In the genomic region with DNA sequence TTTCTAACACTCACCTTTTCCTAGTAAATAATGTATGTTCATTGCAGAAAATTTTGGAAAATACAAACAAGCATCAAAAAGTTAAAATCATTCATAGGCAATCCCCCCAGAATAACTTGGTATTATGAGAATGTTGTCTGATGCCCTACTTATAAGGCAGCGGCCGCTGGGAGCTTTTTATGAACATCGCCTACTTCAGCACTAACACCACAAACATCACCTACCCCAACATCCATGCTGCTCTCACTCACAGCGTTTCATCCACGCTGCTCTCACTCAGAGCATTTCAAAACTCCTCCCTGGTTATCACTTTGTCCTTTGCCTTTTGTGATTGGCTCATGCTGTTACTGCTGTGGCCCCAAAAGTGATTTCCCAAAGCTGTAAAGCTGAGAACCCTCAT, we compare ENCODE assay signal across 17 cellular contexts. TPM values are rescaled to one million over a fixed set of nuclear protein-coding genes. Genes with fewer than 3 reads are reported as not detected.
DNase-seq lines count a peak whose midpoint lies in the region; ATAC-seq, FAIRE-seq and TF ChIP-seq lines count a peak whose summit lies in the region.
"Had no signal": no experiment of that assay in that cellular context is flagged by ENCODE, and none has a peak within 500 bp of the region (broad histone marks: within the 10 kb centered on the region; RNA-seq: fewer than 3 reads in every experiment).

No MANE protein-coding gene starts in this region.

- H3K4me3 ChIP-seq in ACC112 (ENCODE audit: low read depth, low read length) (peak overlapping the region; percentile 50), HepG2 (replicated peaks in 1 of 3; ENCODE audit: insufficient read depth in 1 of 3, low read depth in 2 of 3, low read length in 3 of 3) (no peak overlapping the region)
- no peak overlapping the region for H3K4me3 ChIP-seq in CD4-positive, CD25-positive, alpha-beta regulatory T cell (ENCODE audit: low read depth, low read length)
- H3K4me3 ChIP-seq: GM23338, heart left ventricle, pancreas had no signal

- H4K20me1 ChIP-seq in HepG2 (ENCODE audit: insufficient read depth, low read length), result no peaks in the 10 kb centered on the region

- FAIRE-seq in HepG2 (lab: Jason Lieb, UNC), result no peak
- FAIRE-seq: D721Med, pancreas had no signal

- H3K27ac ChIP-seq in ACC112 (ENCODE audit: low read depth, low read length), result peak overlapping the region; percentile 98
- H3K27ac ChIP-seq in CD4-positive, CD25-positive, alpha-beta regulatory T cell (ENCODE audit: insufficient read depth, low read length, poor library complexity, severe bottlenecking), result no peak overlapping the region
- H3K27ac ChIP-seq in foreskin keratinocyte, result peak overlapping the region; percentile 60
- no peak overlapping the region for H3K27ac ChIP-seq in HepG2 (ENCODE audit: extremely low read length, insufficient read depth, low read length)
- H3K27ac ChIP-seq: heart left ventricle, pancreas had no signal

- TF ChIP-seq CTCF in foreskin keratinocyte (conservative IDR thresholded peaks at IDR 0.05), result no peak
- no peak for TF ChIP-seq CTCF in HepG2 (CRISPR knock-in tag; IDR thresholded peaks at IDR 0.05)

- in situ Hi-C loops in HepG2 (cut with HindIII; ENCODE audit: extremely low pct_ligation_motif_present, low pct_unique_long_range_greater_than_20kb), result no loop called here

- H3K27me3 Mint-ChIP-seq in CD4-positive, CD25-positive, alpha-beta regulatory T cell, result peaks cover 18% of the 10 kb centered on the region

- no peak for TF ChIP-seq POLR2A in HepG2 (IDR thresholded peaks at IDR 0.05; ENCODE audit: insufficient read depth in 1 of 2, low read depth in 2 of 2, low read length in 2 of 2)

- H3K4me2 ChIP-seq in HepG2 (ENCODE audit: low read depth, low read length), result no peak overlapping the region
- H3K4me2 ChIP-seq: GM23338 had no signal

- H3K27me3 ChIP-seq in ACC112 (ENCODE audit: insufficient read depth, low read length) (no peaks in the 10 kb centered on the region), foreskin keratinocyte (no peaks in the 10 kb centered on the region), HepG2 (ENCODE audit: control insufficient read depth in 1 of 2, insufficient read depth in 2 of 2, low read length in 2 of 2) (no peaks in the 10 kb centered on the region)
- peaks cover 3% of the 10 kb centered on the region for H3K27me3 ChIP-seq in CD4-positive, CD25-positive, alpha-beta regulatory T cell (ENCODE audit: control insufficient read depth, insufficient read depth, low read length)
- H3K27me3 ChIP-seq: pancreas had no signal

- intact Hi-C loops in HepG2 (cut with micrococcal nuclease; ENCODE audit: unreplicated experiment), result no loop called here

- H3K4me1 Mint-ChIP-seq in CD4-positive, CD25-positive, alpha-beta regulatory T cell, result peaks cover 0 to 4% (median under 1%) of the 10 kb centered on the region in 4 donors
- H3K4me1 Mint-ChIP-seq: nephron had no signal

- no peak overlapping the region for H3K9ac ChIP-seq in HepG2 (ENCODE audit: insufficient read depth, low read depth, low read length)

- H3K36me3 Mint-ChIP-seq in CD4-positive, CD25-positive, alpha-beta regulatory T cell, result no peaks in the 10 kb centered on the region
- H3K36me3 Mint-ChIP-seq: activated naive CD8-positive, alpha-beta T cell treated with anti-CD3 and anti-CD28 coated beads, Interleukin-2, amount 10 ng/mL, durations not matched to agents 7 days and 5 days had no signal

- POLR2A ChIA-PET in HepG2 (lab: Yijun Ruan, JAX), result no interaction called here

- BruUV-seq in HepG2 (replicated peaks; lab: Mats Ljungman, UMichigan), result no TSS peak

- no peak for DNase-seq in CD4-positive, CD25-positive, alpha-beta regulatory T cell
- no peak for DNase-seq in foreskin keratinocyte
- DNase-seq in cortex of kidney (lab: John Stamatoyannopoulos, UW), result no peak
- no peak for DNase-seq in HepG2 (ENCODE audit: low spot score)
- DNase-seq: activated naive CD8-positive, alpha-beta T cell treated with anti-CD3 and anti-CD28 coated beads, Interleukin-2, amount 10 ng/mL, durations not matched to agents 7 days and 5 days; heart left ventricle; NCI-H1048; NCI-H1694; NCI-H524; pancreas; SHP77 treated with DMSO at 0.1 percent for 48 hours had no signal

- H3K36me3 ChIP-seq in ACC112 (ENCODE audit: insufficient read depth, low read length) (no peaks in the 10 kb centered on the region), HepG2 (replicated peaks in 1 of 2; ENCODE audit: control insufficient read depth in 1 of 2, insufficient read depth in 2 of 2, low read length in 2 of 2) (no peaks in the 10 kb centered on the region)
- no peaks in the 10 kb centered on the region for H3K36me3 ChIP-seq in CD4-positive, CD25-positive, alpha-beta regulatory T cell (ENCODE audit: control insufficient read depth, insufficient read depth, low read length)
- H3K36me3 ChIP-seq: heart left ventricle, pancreas had no signal

- peaks cover 31% of the 10 kb centered on the region for H3K4me1 ChIP-seq in ACC112 (ENCODE audit: control insufficient read depth, insufficient read depth, low read length, unreplicated experiment)
- H3K4me1 ChIP-seq in CD4-positive, CD25-positive, alpha-beta regulatory T cell (ENCODE audit: control insufficient read depth, insufficient read depth, low read length, poor library complexity, severe bottlenecking), result no peaks in the 10 kb centered on the region
- H3K4me1 ChIP-seq in foreskin keratinocyte, result peaks cover 11% of the 10 kb centered on the region
- no peaks in the 10 kb centered on the region for H3K4me1 ChIP-seq in HepG2 (ENCODE audit: insufficient read depth, low read length)
- H3K4me1 ChIP-seq: heart left ventricle, pancreas had no signal

- H3K79me2 ChIP-seq in ACC112 (ENCODE audit: control insufficient read depth, insufficient read depth, low read length, unreplicated experiment) (peaks cover 1% of the 10 kb centered on the region), HepG2 (ENCODE audit: insufficient read depth, low read length) (no peaks in the 10 kb centered on the region)

- H3K9me3 Mint-ChIP-seq in CD4-positive, CD25-positive, alpha-beta regulatory T cell, result peaks cover 0 to 4% (median 0%) of the 10 kb centered on the region in 7 donors
- H3K9me3 Mint-ChIP-seq: activated naive CD8-positive, alpha-beta T cell treated with anti-CD3 and anti-CD28 coated beads, Interleukin-2, amount 10 ng/mL, durations not matched to agents 7 days and 5 days; GM23338; nephron had no signal

- H3K4me3 Mint-ChIP-seq in CD4-positive, CD25-positive, alpha-beta regulatory T cell, result no peak overlapping the region
- H3K4me3 Mint-ChIP-seq: activated naive CD8-positive, alpha-beta T cell treated with anti-CD3 and anti-CD28 coated beads, Interleukin-2, amount 10 ng/mL, durations not matched to agents 7 days and 5 days; GM23338; nephron had no signal

- no peak for TF ChIP-seq EP300 in HepG2 (IDR thresholded peaks at IDR 0.05; ENCODE audit: low read depth in 2 of 2, low read length in 2 of 2)
- TF ChIP-seq EP300 in HepG2 (CRISPR knock-in tag; IDR thresholded peaks at IDR 0.05; ENCODE audit: borderline replicate concordance), result no peak

- no peak for ATAC-seq in CD4-positive, CD25-positive, alpha-beta regulatory T cell (ENCODE audit: low read depth in 2 of 2)
- ATAC-seq in SK-N-SH treated with all-trans-retinoic acid at 6 μM for 48 hours (peak; percentile 5; the same call in 1 of the 3 replicates), foreskin keratinocyte (peak; percentile 8), GM21737 (IDR thresholded peaks at IDR 0.05; ENCODE audit: unreplicated experiment) (no peak), HepG2 (no peak)
- ATAC-seq: GM23338, heart left ventricle had no signal

- H3K27ac Mint-ChIP-seq in CD4-positive, CD25-positive, alpha-beta regulatory T cell, result peak overlapping the region in 2 of 3 donors; percentile 44 to 57
- H3K27ac Mint-ChIP-seq: activated naive CD8-positive, alpha-beta T cell treated with anti-CD3 and anti-CD28 coated beads, Interleukin-2, amount 10 ng/mL, durations not matched to agents 7 days and 5 days; GM23338; nephron had no signal

- 44% methylated on average over 5 of the region's 5 CpGs for WGBS in HepG2 (ENCODE audit: low lambda C conversion rate)

- peak overlapping the region; percentile 87 for H2AFZ ChIP-seq in ACC112 (ENCODE audit: low read length, unreplicated experiment)
- H2AFZ ChIP-seq in HepG2 (ENCODE audit: low read length), result no peak overlapping the region
- H2AFZ ChIP-seq: GM23338 had no signal

- CTCF ChIA-PET in HepG2 (lab: Yijun Ruan, JAX; ENCODE audit: low intra/inter-chr PET ratio, low total read pairs), result no interaction called here

- no peaks in the 10 kb centered on the region for H3K9me3 ChIP-seq in CD4-positive, CD25-positive, alpha-beta regulatory T cell (ENCODE audit: control insufficient read depth in 2 of 2, low read length in 2 of 2)
- H3K9me3 ChIP-seq in HepG2 (ENCODE audit: low read length), result no peaks in the 10 kb centered on the region
- H3K9me3 ChIP-seq: heart left ventricle, pancreas had no signal

- no peak for TF ChIP-seq RAD21 in HepG2 (CRISPR knock-in tag; IDR thresholded peaks at IDR 0.05)

TF ChIP-seq in HepG2, 621 proteins besides CTCF, POLR2A, EP300 and RAD21 (continues in another document):
- no peak for TF ChIP-seq GZF1 (CRISPR knock-in tag; IDR thresholded peaks at IDR 0.05)

RNA-seq across cellular contexts. Expression of a gene that starts 25.4 kb away (rescaled TPM):
- not detected for total RNA-seq in CD4-positive, CD25-positive, alpha-beta regulatory T cell
- not detected for polyA plus RNA-seq in CD4-positive, CD25-positive, alpha-beta regulatory T cell
- total RNA-seq in foreskin keratinocyte (under 0.01 and 0.07 TPM in 2 replicates), HepG2 (2016; rRNA removed; fragmentation: Illumina TruSeq; extraction: Trizol) (0.89 and 1.1 TPM in 2 replicates)
- polyA plus RNA-seq in foreskin keratinocyte (0.01 and 0.07 TPM in 2 replicates), HepG2 (2011; rRNA removed) (0.09 and 0.12 TPM in 2 replicates)
- total RNA-seq in HepG2 (2016; cell fraction: cytosol; rRNA removed; fragmentation: Illumina TruSeq; extraction: Trizol; ENCODE audit: low read depth), result 0.26 and 0.71 TPM in 2 replicates
- 0.97 and 1.2 TPM in 2 replicates for total RNA-seq in HepG2 (2016; cell fraction: insoluble cytoplasmic fraction; rRNA removed; fragmentation: Illumina TruSeq; extraction: Trizol)
- 0.38 and 0.49 TPM in 2 replicates for total RNA-seq in HepG2 (2016; cell fraction: membrane; rRNA removed; fragmentation: Illumina TruSeq; extraction: Trizol)
- total RNA-seq in HepG2 (2016; cell fraction: nucleus; rRNA removed; fragmentation: Illumina TruSeq; extraction: Trizol), result 0.69 and 1.0 TPM in 2 replicates
- 0.07 and 0.10 TPM in 2 replicates for polyA plus RNA-seq in HepG2 (2011; cell fraction: cytosol; rRNA removed)
- 0.39 and 0.42 TPM in 2 replicates for polyA plus RNA-seq in HepG2 (2011; cell fraction: nucleus; rRNA removed)
- 0.04 and 0.20 TPM in 2 replicates for polyA plus RNA-seq in HepG2 (2012)
- polyA plus RNA-seq in HepG2 (2016; cell fraction: cytosol; fragmentation: Illumina TruSeq; extraction: Trizol; ENCODE audit: low read depth), result 0.06 and 0.20 TPM in 2 replicates
- polyA plus RNA-seq in HepG2 (2016; cell fraction: insoluble cytoplasmic fraction; fragmentation: Illumina TruSeq; extraction: Trizol; ENCODE audit: low read depth), result 0.45 and 0.52 TPM in 2 replicates
- 0.11 and 0.20 TPM in 2 replicates for polyA plus RNA-seq in HepG2 (2016; cell fraction: membrane; fragmentation: Illumina TruSeq; extraction: Trizol; ENCODE audit: low read depth)
- 1.3 and 1.7 TPM in 2 replicates for polyA plus RNA-seq in HepG2 (2016; cell fraction: nucleus; fragmentation: Illumina TruSeq; extraction: Trizol; ENCODE audit: insufficient read depth, low read depth)
- polyA minus RNA-seq in HepG2 (2011; rRNA and poly(A)+ RNA removed; ENCODE audit: low replicate concordance), result 0.36 and 1.1 TPM in 2 replicates
- polyA minus RNA-seq in HepG2 (2011; cell fraction: cytosol; rRNA and poly(A)+ RNA removed), result 0.09 and 0.20 TPM in 2 replicates
- 0.25 and 0.26 TPM in 2 replicates for polyA minus RNA-seq in HepG2 (2011; cell fraction: nucleus; rRNA and poly(A)+ RNA removed)
- total RNA-seq: activated naive CD8-positive, alpha-beta T cell treated with anti-CD3 and anti-CD28 coated beads, Interleukin-2, amount 10 ng/mL, durations not matched to agents 7 days and 5 days had no signal

Comparison
In these comparisons a context has a peak if more than half of its experiments do, and no peak if none do; other contexts are left out.
1. H3K27ac ChIP-seq: peak in ACC112 (single experiment) and foreskin keratinocyte (single experiment); none in CD4-positive, CD25-positive, alpha-beta regulatory T cell (single experiment) and HepG2 (single experiment).
2. ATAC-seq: peak in SK-N-SH treated with all-trans-retinoic acid at 6 μM for 48 hours (single experiment) and foreskin keratinocyte (single experiment); none in CD4-positive, CD25-positive, alpha-beta regulatory T cell (0 of 2), GM21737 (single experiment) and HepG2 (single experiment).